10 cellular contexts compared by ENCODE assay signal in genomic region chr15:40357246-40357645, GRCh38. TPM values are rescaled to one million over a fixed set of nuclear protein-coding genes. Genes with fewer than 3 reads are reported as not detected.
DNase-seq lines count a peak whose midpoint lies in the region; ATAC-seq, FAIRE-seq and TF ChIP-seq lines count a peak whose summit lies in the region.
"Had no signal": no experiment of that assay in that cellular context is flagged by ENCODE, and none has a peak within 500 bp of the region (broad histone marks: within the 10 kb centered on the region; RNA-seq: fewer than 3 reads in every experiment).

No MANE protein-coding gene starts in this region.

- no peaks in the 10 kb centered on the region for H3K9me3 Mint-ChIP-seq in T-helper 2 cell treated with Interferon-gamma antibody and Interleukin-4, amounts not matched to agents 5 μg/mL and 100 μg/mL, for 36 hours

- H3K36me3 Mint-ChIP-seq in T-helper 2 cell treated with Interferon-gamma antibody and Interleukin-4, amounts not matched to agents 5 μg/mL and 100 μg/mL, for 36 hours (ENCODE audit: low read depth): no peaks in the 10 kb centered on the region

- ATAC-seq in psoas muscle: no peak
- no peak for ATAC-seq in GM21381 (IDR thresholded peaks at IDR 0.05; ENCODE audit: unreplicated experiment)

- peak overlapping the region; percentile 79 for H3K4me3 Mint-ChIP-seq in T-helper 2 cell treated with Interferon-gamma antibody and Interleukin-4, amounts not matched to agents 5 μg/mL and 100 μg/mL, for 36 hours

- DNase-seq in T-helper 2 cell treated with Interferon-gamma antibody and Interleukin-4, amounts not matched to agents 5 μg/mL and 100 μg/mL, for 36 hours (ENCODE audit: low spot score): no peak
- DNase-seq in T-helper 2 cell: no peak
- DNase-seq in endothelial cell of umbilical vein (ENCODE audit: low read depth, low spot score): no peak
- DNase-seq in psoas muscle: peak in 1 of 2 donors; percentile 39
- no peak for DNase-seq in HuH-7.5 (ENCODE audit: low spot score)
- no peak for DNase-seq in NCI-H1694 treated with DMSO at 0.1 percent for 48 hours (lab: John Stamatoyannopoulos, UW)

- H3K9ac ChIP-seq in OCI-LY3 (ENCODE audit: low read length): no peak overlapping the region
- no peak overlapping the region for H3K9ac ChIP-seq in endothelial cell of umbilical vein (replicated peaks; ENCODE audit: extremely low read depth, insufficient read depth, low read length)

- POLR2A ChIA-PET in endothelial cell of umbilical vein (lab: Charles Lee): no interaction called here

- H3K27me3 ChIP-seq in OCI-LY3 (ENCODE audit: low read depth, low read length) (no peaks in the 10 kb centered on the region), endothelial cell of umbilical vein (ENCODE audit: control insufficient read depth in 2 of 2, insufficient read depth in 2 of 2, low read length in 2 of 2) (peaks cover 9 to 13% of the 10 kb centered on the region in 2 experiments), psoas muscle (ENCODE audit: insufficient read depth in 3 of 3, low read length in 2 of 3) (no peaks in the 10 kb centered on the region)

- H3K27ac Mint-ChIP-seq in T-helper 2 cell treated with Interferon-gamma antibody and Interleukin-4, amounts not matched to agents 5 μg/mL and 100 μg/mL, for 36 hours: no peak overlapping the region

- intact Hi-C loops in endothelial cell of umbilical vein (cut with micrococcal nuclease) (no loop called here), psoas muscle (cut with DNase I) (no loop called here)

- H3K4me2 ChIP-seq in OCI-LY3 (ENCODE audit: low read length) (peak overlapping the region; percentile 92), endothelial cell of umbilical vein (ENCODE audit: insufficient read depth, low read length) (peak overlapping the region; percentile 86)

- FAIRE-seq in endothelial cell of umbilical vein (lab: Jason Lieb, UNC): no peak
- FAIRE-seq: frontal cortex had no signal

- H3K4me1 Mint-ChIP-seq in T-helper 2 cell treated with Interferon-gamma antibody and Interleukin-4, amounts not matched to agents 5 μg/mL and 100 μg/mL, for 36 hours (ENCODE audit: low read depth): peaks cover 6% of the 10 kb centered on the region

- no peaks in the 10 kb centered on the region for H3K79me2 ChIP-seq in OCI-LY3 (ENCODE audit: low read length)
- no peaks in the 10 kb centered on the region for H3K79me2 ChIP-seq in endothelial cell of umbilical vein (ENCODE audit: control insufficient read depth, insufficient read depth, low read length)

- dilution Hi-C loops in endothelial cell of umbilical vein (cut with MboI; ENCODE audit: extremely low pct_ligation_motif_present, low sequenced_read_pairs): no loop called here

- no peaks in the 10 kb centered on the region for H3K9me1 ChIP-seq in endothelial cell of umbilical vein (replicated peaks; ENCODE audit: control insufficient read depth, extremely low read depth, insufficient read depth, low read length)

- H3K27ac ChIP-seq in OCI-LY3 (ENCODE audit: low read length): no peak overlapping the region
- H3K27ac ChIP-seq in endothelial cell of umbilical vein (ENCODE audit: insufficient read depth, low read depth, low read length): no peak overlapping the region
- H3K27ac ChIP-seq in psoas muscle: no peak overlapping the region
- H3K27ac ChIP-seq: HL-60 had no signal

- no peaks in the 10 kb centered on the region for H3K36me3 ChIP-seq in OCI-LY3 (replicated peaks; ENCODE audit: low read depth, low read length)
- H3K36me3 ChIP-seq in endothelial cell of umbilical vein (ENCODE audit: control insufficient read depth in 2 of 2, extremely low read depth in 1 of 2, insufficient read depth in 2 of 2, low read length in 2 of 2): no peaks in the 10 kb centered on the region
- H3K36me3 ChIP-seq in psoas muscle (ENCODE audit: insufficient read depth in 1 of 2, low read depth in 1 of 2): no peaks in the 10 kb centered on the region

- H2AFZ ChIP-seq in OCI-LY3 (ENCODE audit: low read depth, low read length) (no peak overlapping the region), endothelial cell of umbilical vein (ENCODE audit: low read depth, low read length) (no peak overlapping the region)

- no peak for TF ChIP-seq POLR2A in endothelial cell of umbilical vein (IDR thresholded peaks at IDR 0.05; ENCODE audit: low read depth, low read length)

- TF ChIP-seq CTCF in OCI-LY3 (IDR thresholded peaks at IDR 0.05; ENCODE audit: low read depth, low read length) (no peak), endothelial cell of umbilical vein (IDR thresholded peaks at IDR 0.05; ENCODE audit: extremely low read depth in 1 of 2, insufficient read depth in 1 of 2, low read depth in 1 of 2, low read length in 2 of 2) (no peak), psoas muscle (IDR thresholded peaks at IDR 0.05) (no peak)

- H4K20me1 ChIP-seq in OCI-LY3 (ENCODE audit: insufficient read depth, low read length) (0 out of 2 replicates have a peak, but pooled peaks cover 9% of the 10 kb centered on the region), endothelial cell of umbilical vein (replicated peaks; ENCODE audit: control insufficient read depth, extremely low read depth, insufficient read depth, low read length) (no peaks in the 10 kb centered on the region)

- CTCF ChIA-PET in endothelial cell of umbilical vein (lab: Charles Lee): interaction anchor here (1.1 to 6.4 kb wide), 10 partner anchors 9 to 502 kb away, joined by 3 to 82 read pairs (median 6); partner anchors contain the start of gene CCDC9B

- H3K4me3 ChIP-seq in OCI-LY3 (ENCODE audit: low read length) (peak overlapping the region; percentile 83), endothelial cell of umbilical vein (replicated peaks in 1 of 3; ENCODE audit: insufficient read depth in 1 of 3, low read depth in 1 of 3, low read length in 3 of 3) (no peak overlapping the region), psoas muscle (peak overlapping the region; percentile 66)

- H3K4me1 ChIP-seq in OCI-LY3 (ENCODE audit: low read length) (peaks cover 22% of the 10 kb centered on the region; the same call in 1 of the 2 replicates), endothelial cell of umbilical vein (ENCODE audit: control insufficient read depth, extremely low read depth, insufficient read depth, low read length) (peaks cover 8% of the 10 kb centered on the region), psoas muscle (peaks cover 19% of the 10 kb centered on the region)

- H3K27me3 Mint-ChIP-seq in T-helper 2 cell treated with Interferon-gamma antibody and Interleukin-4, amounts not matched to agents 5 μg/mL and 100 μg/mL, for 36 hours (ENCODE audit: low read depth): peaks cover 24% of the 10 kb centered on the region

- H3K9me3 ChIP-seq in OCI-LY3 (ENCODE audit: insufficient read depth, low read length) (no peaks in the 10 kb centered on the region), endothelial cell of umbilical vein (replicated peaks; ENCODE audit: control insufficient read depth, insufficient read depth, low read length) (no peaks in the 10 kb centered on the region), psoas muscle (no peaks in the 10 kb centered on the region)

- 63 to 74% (median 71%) methylated on average over 1 of the region's 1 CpG for WGBS in psoas muscle, 3 donors

- BruUV-seq in endothelial cell of umbilical vein (replicated peaks; lab: Mats Ljungman, UMichigan): no TSS peak

RNA-seq across cellular contexts. Expression of gene DISP2, which starts 0.8 kb away (rescaled TPM):
- total RNA-seq in endothelial cell of umbilical vein (0.65 and 1.2 TPM in 2 replicates), psoas muscle (1 to 10 TPM in 1 of 4 donors, under 1 TPM in 3; 0.05 to 2.4 (median 0.72) TPM)
- polyA plus RNA-seq in endothelial cell of umbilical vein (0.10 and 0.24 TPM in 2 replicates), psoas muscle (under 1 TPM; 0.42 to 0.79 (median 0.52) TPM)
- 0.05 and 0.13 TPM in 2 replicates for polyA plus RNA-seq in endothelial cell of umbilical vein (2011; cell fraction: cytosol; rRNA removed)
- 0.05 and 0.10 TPM in 2 replicates for polyA plus RNA-seq in endothelial cell of umbilical vein (2011; cell fraction: nucleus; rRNA removed)
- polyA plus RNA-seq in endothelial cell of umbilical vein (2012): 0.13 and 0.65 TPM in 2 replicates
- 0.06 and 0.73 TPM in 2 replicates for polyA minus RNA-seq in endothelial cell of umbilical vein
- 0.10 TPM for polyA minus RNA-seq in endothelial cell of umbilical vein (2011; cell fraction: cytosol; rRNA and poly(A)+ RNA removed)
- polyA minus RNA-seq in endothelial cell of umbilical vein (2011; cell fraction: nucleus; rRNA and poly(A)+ RNA removed): 0.05 TPM in 2 replicates

RNA-seq across cellular contexts. Expression of gene PHGR1, which starts 6.4 kb away (rescaled TPM):
- total RNA-seq in endothelial cell of umbilical vein: not detected in 2 replicates
- polyA plus RNA-seq in endothelial cell of umbilical vein: not detected in 2 replicates
- polyA plus RNA-seq in endothelial cell of umbilical vein (2011; cell fraction: cytosol; rRNA removed): not detected in 2 replicates
- not detected in 2 replicates for polyA plus RNA-seq in endothelial cell of umbilical vein (2011; cell fraction: nucleus; rRNA removed)
- not detected in 2 replicates for polyA plus RNA-seq in endothelial cell of umbilical vein (2012)
- not detected in 2 replicates for polyA minus RNA-seq in endothelial cell of umbilical vein
- not detected for polyA minus RNA-seq in endothelial cell of umbilical vein (2011; cell fraction: cytosol; rRNA and poly(A)+ RNA removed)
- polyA minus RNA-seq in endothelial cell of umbilical vein (2011; cell fraction: nucleus; rRNA and poly(A)+ RNA removed): not detected in 2 replicates
- not detected for total RNA-seq in psoas muscle
- polyA plus RNA-seq in psoas muscle: 1 to 10 TPM in 2 of 3 donors, under 1 TPM in 1; 0.49 to 4.8 (median 1.4) TPM
- total RNA-seq: frontal cortex had no signal

RNA-seq across cellular contexts. Expression of gene CCDC9B, which starts 16.5 kb away (rescaled TPM):
- total RNA-seq in endothelial cell of umbilical vein: 46.0 and 47.3 TPM in 2 replicates
- polyA plus RNA-seq in endothelial cell of umbilical vein: 4.8 and 7.6 TPM in 2 replicates
- 6.1 and 7.0 TPM in 2 replicates for polyA plus RNA-seq in endothelial cell of umbilical vein (2011; cell fraction: cytosol; rRNA removed)
- 65.5 and 69.4 TPM in 2 replicates for polyA plus RNA-seq in endothelial cell of umbilical vein (2011; cell fraction: nucleus; rRNA removed)
- 32.0 and 33.5 TPM in 2 replicates for polyA plus RNA-seq in endothelial cell of umbilical vein (2012)
- polyA minus RNA-seq in endothelial cell of umbilical vein: 24.9 and 26.7 TPM in 2 replicates
- polyA minus RNA-seq in endothelial cell of umbilical vein (2011; cell fraction: cytosol; rRNA and poly(A)+ RNA removed): 1.3 TPM
- 28.5 and 32.2 TPM in 2 replicates for polyA minus RNA-seq in endothelial cell of umbilical vein (2011; cell fraction: nucleus; rRNA and poly(A)+ RNA removed)
- 100 to 1,000 TPM in 3 of 4 donors, 10 to 100 TPM in 1; 87.0 to 161 (median 129) TPM for total RNA-seq in psoas muscle
- 10 to 100 TPM; 14.5 to 50.5 (median 23.2) TPM for polyA plus RNA-seq in psoas muscle

RNA-seq across cellular contexts. Expression of gene KNSTRN, which starts 25.3 kb away (rescaled TPM):
- total RNA-seq in endothelial cell of umbilical vein: 54.9 and 61.4 TPM in 2 replicates
- 19.1 and 24.4 TPM in 2 replicates for polyA plus RNA-seq in endothelial cell of umbilical vein
- 40.4 and 46.4 TPM in 2 replicates for polyA plus RNA-seq in endothelial cell of umbilical vein (2011; cell fraction: cytosol; rRNA removed)
- 29.9 and 37.5 TPM in 2 replicates for polyA plus RNA-seq in endothelial cell of umbilical vein (2011; cell fraction: nucleus; rRNA removed)
- polyA plus RNA-seq in endothelial cell of umbilical vein (2012): 28.3 and 48.7 TPM in 2 replicates
- 31.3 and 31.5 TPM in 2 replicates for polyA minus RNA-seq in endothelial cell of umbilical vein
- polyA minus RNA-seq in endothelial cell of umbilical vein (2011; cell fraction: cytosol; rRNA and poly(A)+ RNA removed): 43.7 TPM
- 12.2 and 20.1 TPM in 2 replicates for polyA minus RNA-seq in endothelial cell of umbilical vein (2011; cell fraction: nucleus; rRNA and poly(A)+ RNA removed)
- total RNA-seq in psoas muscle: 10 to 100 TPM in 2 of 4 donors, 1 to 10 TPM in 2; 7.7 to 21.3 (median 11.6) TPM
- polyA plus RNA-seq in psoas muscle: 10 to 100 TPM; 11.5 to 21.5 (median 18.7) TPM

RNA-seq across cellular contexts. Expression of gene INAFM2, which starts 33.8 kb away (rescaled TPM):
- total RNA-seq in endothelial cell of umbilical vein (23.6 and 24.1 TPM in 2 replicates), psoas muscle (10 to 100 TPM; 22.3 to 32.4 (median 28.9) TPM)
- polyA plus RNA-seq in endothelial cell of umbilical vein (9.4 and 10.4 TPM in 2 replicates), psoas muscle (10 to 100 TPM in 1 of 3 donors, 1 to 10 TPM in 2; 5.8 to 14.5 (median 7.9) TPM)
- polyA plus RNA-seq in endothelial cell of umbilical vein (2011; cell fraction: cytosol; rRNA removed): 11.7 and 14.2 TPM in 2 replicates
- 11.1 and 12.5 TPM in 2 replicates for polyA plus RNA-seq in endothelial cell of umbilical vein (2011; cell fraction: nucleus; rRNA removed)
- polyA plus RNA-seq in endothelial cell of umbilical vein (2012): 11.4 and 13.4 TPM in 2 replicates
- 10.0 and 13.4 TPM in 2 replicates for polyA minus RNA-seq in endothelial cell of umbilical vein
- 3.3 TPM for polyA minus RNA-seq in endothelial cell of umbilical vein (2011; cell fraction: cytosol; rRNA and poly(A)+ RNA removed)
- 5.5 and 6.1 TPM in 2 replicates for polyA minus RNA-seq in endothelial cell of umbilical vein (2011; cell fraction: nucleus; rRNA and poly(A)+ RNA removed)

Comparison
In these comparisons a context has a peak if more than half of its experiments do, and no peak if none do; other contexts are left out.
1. H3K4me3 ChIP-seq: peak in OCI-LY3 (single experiment) and psoas muscle (single experiment); none in endothelial cell of umbilical vein (0 of 3).